Comparison of ENCODE assay signal across 1 cellular context in the genomic region with DNA sequence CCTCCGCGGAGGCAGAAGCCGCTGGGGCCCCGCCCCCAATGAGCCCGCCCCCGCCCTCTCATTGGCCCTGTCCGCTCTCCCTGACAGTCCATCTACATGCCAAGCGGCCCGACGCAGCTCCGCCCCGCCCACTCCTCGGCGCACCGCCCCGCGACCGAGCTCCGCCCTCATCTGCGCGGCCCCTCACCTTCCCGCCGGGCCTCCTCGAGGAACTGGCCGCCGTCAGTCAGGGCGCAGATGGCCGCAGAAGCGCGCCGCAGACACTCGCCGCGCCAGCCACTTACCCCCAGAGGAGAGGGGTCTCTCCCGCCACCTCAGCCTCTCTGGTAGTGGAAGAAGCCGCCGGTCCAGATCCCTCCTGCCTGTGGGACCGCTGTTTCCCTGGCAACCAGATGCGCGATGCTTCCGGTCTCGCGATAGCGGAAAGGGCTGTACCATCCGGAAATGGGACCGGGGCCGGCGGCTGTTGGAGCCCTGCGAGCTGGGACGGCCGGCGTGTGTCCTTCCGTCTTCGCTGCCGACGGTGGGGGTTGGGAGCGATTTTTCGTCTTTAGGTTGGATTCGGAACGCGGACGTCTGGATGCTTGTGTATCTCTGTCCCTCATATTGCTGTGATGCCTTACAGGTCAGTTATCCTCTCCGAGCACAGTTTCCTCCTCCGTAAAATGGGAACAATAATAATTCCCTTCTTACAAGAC.
TF ChIP-seq lines count a peak whose summit lies in the region.

A gene (minus strand): TSS at position 401 of the 698 bp plus-strand sequence. CDS start 6,317 bp downstream, outside the sequence.

TF ChIP-seq in HepG2, 621 proteins besides CTCF, POLR2A, EP300 and RAD21 (continued from another document and continues in another):
- TF ChIP-seq, protein P1, sequence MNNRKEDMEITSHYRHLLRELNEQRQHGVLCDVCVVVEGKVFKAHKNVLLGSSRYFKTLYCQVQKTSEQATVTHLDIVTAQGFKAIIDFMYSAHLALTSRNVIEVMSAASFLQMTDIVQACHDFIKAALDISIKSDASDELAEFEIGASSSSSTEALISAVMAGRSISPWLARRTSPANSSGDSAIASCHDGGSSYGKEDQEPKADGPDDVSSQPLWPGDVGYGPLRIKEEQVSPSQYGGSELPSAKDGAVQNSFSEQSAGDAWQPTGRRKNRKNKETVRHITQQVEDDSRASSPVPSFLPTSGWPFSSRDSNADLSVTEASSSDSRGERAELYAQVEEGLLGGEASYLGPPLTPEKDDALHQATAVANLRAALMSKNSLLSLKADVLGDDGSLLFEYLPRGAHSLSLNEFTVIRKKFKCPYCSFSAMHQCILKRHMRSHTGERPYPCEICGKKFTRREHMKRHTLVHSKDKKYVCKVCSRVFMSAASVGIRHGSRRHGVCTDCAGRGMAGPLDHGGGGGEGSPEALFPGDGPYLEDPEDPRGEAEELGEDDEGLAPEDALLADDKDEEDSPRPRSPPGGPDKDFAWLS (CRISPR knock-in tag; IDR thresholded peaks at IDR 0.05; ENCODE audit: borderline replicate concordance), result no peak
- no peak for TF ChIP-seq JDP2 (CRISPR knock-in tag; IDR thresholded peaks at IDR 0.05; ENCODE audit: borderline replicate concordance)
- TF ChIP-seq ZNF180 (CRISPR knock-in tag; IDR thresholded peaks at IDR 0.05; ENCODE audit: borderline replicate concordance, low read depth), result no peak
- TF ChIP-seq ZNF446 (CRISPR knock-in tag; IDR thresholded peaks at IDR 0.05), result 0 out of 2 replicates have a peak, but pooled peaks have one; percentile 41
- TF ChIP-seq, protein P2, sequence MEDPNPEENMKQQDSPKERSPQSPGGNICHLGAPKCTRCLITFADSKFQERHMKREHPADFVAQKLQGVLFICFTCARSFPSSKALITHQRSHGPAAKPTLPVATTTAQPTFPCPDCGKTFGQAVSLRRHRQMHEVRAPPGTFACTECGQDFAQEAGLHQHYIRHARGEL (CRISPR knock-in tag; IDR thresholded peaks at IDR 0.05), result no peak
- TF ChIP-seq ZNF260 (CRISPR knock-in tag; IDR thresholded peaks at IDR 0.05; ENCODE audit: borderline replicate concordance, low read depth), result no peak
- TF ChIP-seq, protein P3, sequence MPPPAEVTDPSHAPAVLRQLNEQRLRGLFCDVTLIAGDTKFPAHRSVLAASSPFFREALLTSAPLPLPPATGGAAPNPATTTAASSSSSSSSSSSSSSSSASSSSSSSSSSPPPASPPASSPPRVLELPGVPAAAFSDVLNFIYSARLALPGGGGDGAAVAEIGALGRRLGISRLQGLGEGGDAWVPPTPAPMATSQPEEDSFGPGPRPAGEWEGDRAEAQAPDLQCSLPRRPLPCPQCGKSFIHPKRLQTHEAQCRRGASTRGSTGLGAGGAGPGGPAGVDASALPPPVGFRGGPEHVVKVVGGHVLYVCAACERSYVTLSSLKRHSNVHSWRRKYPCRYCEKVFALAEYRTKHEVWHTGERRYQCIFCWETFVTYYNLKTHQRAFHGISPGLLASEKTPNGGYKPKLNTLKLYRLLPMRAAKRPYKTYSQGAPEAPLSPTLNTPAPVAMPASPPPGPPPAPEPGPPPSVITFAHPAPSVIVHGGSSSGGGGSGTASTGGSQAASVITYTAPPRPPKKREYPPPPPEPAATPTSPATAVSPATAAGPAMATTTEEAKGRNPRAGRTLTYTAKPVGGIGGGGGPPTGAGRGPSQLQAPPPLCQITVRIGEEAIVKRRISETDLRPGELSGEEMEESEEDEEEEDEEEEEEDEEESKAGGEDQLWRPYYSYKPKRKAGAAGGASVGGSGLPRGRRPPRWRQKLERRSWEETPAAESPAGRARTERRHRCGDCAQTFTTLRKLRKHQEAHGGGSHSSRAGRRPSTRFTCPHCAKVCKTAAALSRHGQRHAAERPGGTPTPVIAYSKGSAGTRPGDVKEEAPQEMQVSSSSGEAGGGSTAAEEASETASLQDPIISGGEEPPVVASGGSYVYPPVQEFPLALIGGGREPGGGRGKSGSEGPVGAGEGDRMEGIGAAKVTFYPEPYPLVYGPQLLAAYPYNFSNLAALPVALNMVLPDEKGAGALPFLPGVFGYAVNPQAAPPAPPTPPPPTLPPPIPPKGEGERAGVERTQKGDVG (CRISPR knock-in tag; IDR thresholded peaks at IDR 0.05; ENCODE audit: borderline replicate concordance), result peak; percentile 52; the same call in 1 of the 2 replicates
- no peak for TF ChIP-seq TP53 (CRISPR knock-in tag; conservative IDR thresholded peaks at IDR 0.05)
- TF ChIP-seq, protein P4, sequence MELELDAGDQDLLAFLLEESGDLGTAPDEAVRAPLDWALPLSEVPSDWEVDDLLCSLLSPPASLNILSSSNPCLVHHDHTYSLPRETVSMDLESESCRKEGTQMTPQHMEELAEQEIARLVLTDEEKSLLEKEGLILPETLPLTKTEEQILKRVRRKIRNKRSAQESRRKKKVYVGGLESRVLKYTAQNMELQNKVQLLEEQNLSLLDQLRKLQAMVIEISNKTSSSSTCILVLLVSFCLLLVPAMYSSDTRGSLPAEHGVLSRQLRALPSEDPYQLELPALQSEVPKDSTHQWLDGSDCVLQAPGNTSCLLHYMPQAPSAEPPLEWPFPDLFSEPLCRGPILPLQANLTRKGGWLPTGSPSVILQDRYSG (CRISPR knock-in tag; IDR thresholded peaks at IDR 0.05), result no peak
- no peak for TF ChIP-seq EEA1 (CRISPR knock-in tag; IDR thresholded peaks at IDR 0.05; ENCODE audit: borderline replicate concordance)
- TF ChIP-seq ZNF616 (CRISPR knock-in tag; IDR thresholded peaks at IDR 0.05; ENCODE audit: low read depth), result no peak
- TF ChIP-seq ZNF720 (CRISPR knock-in tag; IDR thresholded peaks at IDR 0.05), result no peak
- TF ChIP-seq MZF1 (CRISPR knock-in tag; IDR thresholded peaks at IDR 0.05; ENCODE audit: borderline replicate concordance), result no peak
- TF ChIP-seq, protein P5, sequence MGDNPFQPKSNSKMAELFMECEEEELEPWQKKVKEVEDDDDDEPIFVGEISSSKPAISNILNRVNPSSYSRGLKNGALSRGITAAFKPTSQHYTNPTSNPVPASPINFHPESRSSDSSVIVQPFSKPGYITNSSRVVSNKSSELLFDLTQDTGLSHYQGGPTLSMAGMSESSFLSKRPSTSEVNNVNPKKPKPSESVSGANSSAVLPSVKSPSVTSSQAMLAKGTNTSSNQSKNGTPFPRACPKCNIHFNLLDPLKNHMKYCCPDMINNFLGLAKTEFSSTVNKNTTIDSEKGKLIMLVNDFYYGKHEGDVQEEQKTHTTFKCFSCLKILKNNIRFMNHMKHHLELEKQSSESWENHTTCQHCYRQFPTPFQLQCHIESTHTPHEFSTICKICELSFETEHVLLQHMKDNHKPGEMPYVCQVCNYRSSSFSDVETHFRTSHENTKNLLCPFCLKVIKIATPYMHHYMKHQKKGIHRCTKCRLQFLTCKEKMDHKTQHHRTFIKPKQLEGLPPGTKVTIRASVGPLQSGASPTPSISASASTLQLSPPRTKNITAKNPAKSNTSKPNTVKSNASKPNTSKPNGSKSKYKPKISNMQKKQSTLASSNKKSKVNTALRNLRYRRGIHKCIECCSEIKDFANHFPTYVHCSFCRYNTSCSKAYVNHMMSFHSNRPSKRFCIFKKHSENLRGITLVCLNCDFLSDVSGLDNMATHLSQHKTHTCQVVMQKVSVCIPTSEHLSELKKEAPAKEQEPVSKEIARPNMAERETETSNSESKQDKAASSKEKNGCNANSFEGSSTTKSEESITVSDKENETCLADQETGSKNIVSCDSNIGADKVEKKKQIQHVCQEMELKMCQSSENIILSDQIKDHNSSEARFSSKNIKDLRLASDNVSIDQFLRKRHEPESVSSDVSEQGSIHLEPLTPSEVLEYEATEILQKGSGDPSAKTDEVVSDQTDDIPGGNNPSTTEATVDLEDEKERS (CRISPR knock-in tag; IDR thresholded peaks at IDR 0.05), result no peak
- TF ChIP-seq, protein P6, sequence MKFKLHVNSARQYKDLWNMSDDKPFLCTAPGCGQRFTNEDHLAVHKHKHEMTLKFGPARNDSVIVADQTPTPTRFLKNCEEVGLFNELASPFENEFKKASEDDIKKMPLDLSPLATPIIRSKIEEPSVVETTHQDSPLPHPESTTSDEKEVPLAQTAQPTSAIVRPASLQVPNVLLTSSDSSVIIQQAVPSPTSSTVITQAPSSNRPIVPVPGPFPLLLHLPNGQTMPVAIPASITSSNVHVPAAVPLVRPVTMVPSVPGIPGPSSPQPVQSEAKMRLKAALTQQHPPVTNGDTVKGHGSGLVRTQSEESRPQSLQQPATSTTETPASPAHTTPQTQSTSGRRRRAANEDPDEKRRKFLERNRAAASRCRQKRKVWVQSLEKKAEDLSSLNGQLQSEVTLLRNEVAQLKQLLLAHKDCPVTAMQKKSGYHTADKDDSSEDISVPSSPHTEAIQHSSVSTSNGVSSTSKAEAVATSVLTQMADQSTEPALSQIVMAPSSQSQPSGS (CRISPR knock-in tag; IDR thresholded peaks at IDR 0.05), result peak; percentile 37; the same call in 1 of the 2 replicates
- no peak; the same call in 1 of the 2 replicates for TF ChIP-seq SOX5 (CRISPR knock-in tag; IDR thresholded peaks at IDR 0.05; ENCODE audit: borderline replicate concordance)
- TF ChIP-seq, protein P7, sequence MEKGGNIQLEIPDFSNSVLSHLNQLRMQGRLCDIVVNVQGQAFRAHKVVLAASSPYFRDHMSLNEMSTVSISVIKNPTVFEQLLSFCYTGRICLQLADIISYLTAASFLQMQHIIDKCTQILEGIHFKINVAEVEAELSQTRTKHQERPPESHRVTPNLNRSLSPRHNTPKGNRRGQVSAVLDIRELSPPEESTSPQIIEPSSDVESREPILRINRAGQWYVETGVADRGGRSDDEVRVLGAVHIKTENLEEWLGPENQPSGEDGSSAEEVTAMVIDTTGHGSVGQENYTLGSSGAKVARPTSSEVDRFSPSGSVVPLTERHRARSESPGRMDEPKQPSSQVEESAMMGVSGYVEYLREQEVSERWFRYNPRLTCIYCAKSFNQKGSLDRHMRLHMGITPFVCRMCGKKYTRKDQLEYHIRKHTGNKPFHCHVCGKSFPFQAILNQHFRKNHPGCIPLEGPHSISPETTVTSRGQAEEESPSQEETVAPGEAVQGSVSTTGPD (CRISPR knock-in tag; IDR thresholded peaks at IDR 0.05), result no peak
- TF ChIP-seq ZNF577 (CRISPR knock-in tag; IDR thresholded peaks at IDR 0.05; ENCODE audit: borderline replicate concordance, low read depth), result no peak
- TF ChIP-seq ZFP90 (CRISPR knock-in tag; IDR thresholded peaks at IDR 0.05; ENCODE audit: borderline replicate concordance), result no peak
- 0 out of 2 replicates have a peak, but pooled peaks have one; percentile 59 for TF ChIP-seq PCBP1 (IDR thresholded peaks at IDR 0.05; ENCODE audit: borderline replicate concordance, low read depth, low read length)
- TF ChIP-seq NFIB (CRISPR knock-in tag; IDR thresholded peaks at IDR 0.05; ENCODE audit: borderline replicate concordance), result no peak
- no peak for TF ChIP-seq ZNF232 (CRISPR knock-in tag; IDR thresholded peaks at IDR 0.05; ENCODE audit: borderline replicate concordance)
- peak; percentile 64; the same call in 1 of the 2 replicates for TF ChIP-seq RXRB (CRISPR knock-in tag; IDR thresholded peaks at IDR 0.05; ENCODE audit: borderline replicate concordance)
- no peak for TF ChIP-seq ZFP37 (CRISPR knock-in tag; IDR thresholded peaks at IDR 0.05; ENCODE audit: borderline replicate concordance)
- no peak for TF ChIP-seq PHB2 (IDR thresholded peaks at IDR 0.05; ENCODE audit: partially characterized antibody)
- no peak for TF ChIP-seq HMG20A (CRISPR knock-in tag; IDR thresholded peaks at IDR 0.05; ENCODE audit: borderline replicate concordance)
- TF ChIP-seq ZNF367 (CRISPR knock-in tag; IDR thresholded peaks at IDR 0.05; ENCODE audit: borderline replicate concordance), result no peak
- no peak for TF ChIP-seq AGO1 (IDR thresholded peaks at IDR 0.05; ENCODE audit: low read depth, low read length, poor library complexity, severe bottlenecking)
- TF ChIP-seq GPN1 (CRISPR knock-in tag; IDR thresholded peaks at IDR 0.05; ENCODE audit: borderline replicate concordance), result no peak
- peak; percentile 60; the same call in 1 of the 2 replicates for TF ChIP-seq ZNF274 (CRISPR knock-in tag; IDR thresholded peaks at IDR 0.05)
- TF ChIP-seq ZNF256 (CRISPR knock-in tag; conservative IDR thresholded peaks at IDR 0.05), result no peak
- TF ChIP-seq, protein P8, sequence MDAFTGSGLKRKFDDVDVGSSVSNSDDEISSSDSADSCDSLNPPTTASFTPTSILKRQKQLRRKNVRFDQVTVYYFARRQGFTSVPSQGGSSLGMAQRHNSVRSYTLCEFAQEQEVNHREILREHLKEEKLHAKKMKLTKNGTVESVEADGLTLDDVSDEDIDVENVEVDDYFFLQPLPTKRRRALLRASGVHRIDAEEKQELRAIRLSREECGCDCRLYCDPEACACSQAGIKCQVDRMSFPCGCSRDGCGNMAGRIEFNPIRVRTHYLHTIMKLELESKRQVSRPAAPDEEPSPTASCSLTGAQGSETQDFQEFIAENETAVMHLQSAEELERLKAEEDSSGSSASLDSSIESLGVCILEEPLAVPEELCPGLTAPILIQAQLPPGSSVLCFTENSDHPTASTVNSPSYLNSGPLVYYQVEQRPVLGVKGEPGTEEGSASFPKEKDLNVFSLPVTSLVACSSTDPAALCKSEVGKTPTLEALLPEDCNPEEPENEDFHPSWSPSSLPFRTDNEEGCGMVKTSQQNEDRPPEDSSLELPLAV (CRISPR knock-in tag; conservative IDR thresholded peaks at IDR 0.05; ENCODE audit: low read depth), result no peak
- no peak for TF ChIP-seq ZNF773 (CRISPR knock-in tag; IDR thresholded peaks at IDR 0.05; ENCODE audit: borderline replicate concordance)
- no peak for TF ChIP-seq HHEX (CRISPR knock-in tag; IDR thresholded peaks at IDR 0.05)
- no peak for TF ChIP-seq ZFP41 (CRISPR knock-in tag; IDR thresholded peaks at IDR 0.05; ENCODE audit: borderline replicate concordance)
- no peak for TF ChIP-seq ARNTL (CRISPR knock-in tag; IDR thresholded peaks at IDR 0.05)
- TF ChIP-seq, protein P9, sequence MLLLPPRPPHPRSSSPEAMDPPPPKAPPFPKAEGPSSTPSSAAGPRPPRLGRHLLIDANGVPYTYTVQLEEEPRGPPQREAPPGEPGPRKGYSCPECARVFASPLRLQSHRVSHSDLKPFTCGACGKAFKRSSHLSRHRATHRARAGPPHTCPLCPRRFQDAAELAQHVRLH (CRISPR knock-in tag; IDR thresholded peaks at IDR 0.05; ENCODE audit: borderline replicate concordance, low read depth), result peak; percentile 60; the same call in 1 of the 2 replicates
- no peak for TF ChIP-seq HNRNPUL1 (IDR thresholded peaks at IDR 0.05; ENCODE audit: low read depth, low read length)
- peak; percentile 94 for TF ChIP-seq RFX3 (CRISPR knock-in tag; IDR thresholded peaks at IDR 0.05)
- no peak for TF ChIP-seq ZNF382 (CRISPR knock-in tag; IDR thresholded peaks at IDR 0.05; ENCODE audit: borderline replicate concordance)
- peak; percentile 89 for TF ChIP-seq POLR2G (IDR thresholded peaks at IDR 0.05; ENCODE audit: low read depth, low read length)
- TF ChIP-seq, protein P10, sequence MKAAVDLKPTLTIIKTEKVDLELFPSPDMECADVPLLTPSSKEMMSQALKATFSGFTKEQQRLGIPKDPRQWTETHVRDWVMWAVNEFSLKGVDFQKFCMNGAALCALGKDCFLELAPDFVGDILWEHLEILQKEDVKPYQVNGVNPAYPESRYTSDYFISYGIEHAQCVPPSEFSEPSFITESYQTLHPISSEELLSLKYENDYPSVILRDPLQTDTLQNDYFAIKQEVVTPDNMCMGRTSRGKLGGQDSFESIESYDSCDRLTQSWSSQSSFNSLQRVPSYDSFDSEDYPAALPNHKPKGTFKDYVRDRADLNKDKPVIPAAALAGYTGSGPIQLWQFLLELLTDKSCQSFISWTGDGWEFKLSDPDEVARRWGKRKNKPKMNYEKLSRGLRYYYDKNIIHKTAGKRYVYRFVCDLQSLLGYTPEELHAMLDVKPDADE (CRISPR knock-in tag; IDR thresholded peaks at IDR 0.05), result no peak
- 0 out of 2 replicates have a peak, but pooled peaks have one; percentile 27 for TF ChIP-seq ZC3H13 (CRISPR knock-in tag; IDR thresholded peaks at IDR 0.05)
- TF ChIP-seq NFKB2 (CRISPR knock-in tag; IDR thresholded peaks at IDR 0.05; ENCODE audit: borderline replicate concordance), result peak; percentile 75; the same call in 1 of the 2 replicates
